ENCODE assay signal across 1 cellular context in genomic region chr3:20185733-20186599, GRCh38.
TF ChIP-seq lines count a peak whose summit lies in the region.

Gene SGO1 (minus strand): TSS chr3:20186206. CDS start chr3:20184027, 2,179 bp downstream.

TF ChIP-seq in K562, 482 proteins besides CTCF, POLR2A, EP300 and RAD21 (continued from another document and continues in another):
- TF ChIP-seq AFF4 (CRISPR knock-in tag; IDR thresholded peaks at IDR 0.05) (no peak), BACH1 (tag; IDR thresholded peaks at IDR 0.05) (no peak), ZNF57 (CRISPR knock-in tag; IDR thresholded peaks at IDR 0.05) (no peak), ZNF551 (CRISPR knock-in tag; IDR thresholded peaks at IDR 0.05) (no peak), VEZF1 (CRISPR knock-in tag; IDR thresholded peaks at IDR 0.05) (peak; percentile 50), MAFK (IDR thresholded peaks at IDR 0.05; ENCODE audit: low read length) (no peak), ZNF407 (IDR thresholded peaks at IDR 0.05; ENCODE audit: low read depth) (no peak), NBN (IDR thresholded peaks at IDR 0.05; ENCODE audit: low read depth) (peak; percentile 64; the same call in 1 of the 2 replicates), GATAD2B (IDR thresholded peaks at IDR 0.05; ENCODE audit: borderline replicate concordance) (0 out of 2 replicates have a peak, but pooled peaks have one; percentile 12), MYC (IDR thresholded peaks at IDR 0.05; ENCODE audit: low read depth, low read length) (peak; percentile 48), MYC (CRISPR knock-in tag; IDR thresholded peaks at IDR 0.05; ENCODE audit: borderline replicate concordance, low read depth) (peak; percentile 76; the same call in 1 of the 2 replicates), CBX2 (IDR thresholded peaks at IDR 0.05; ENCODE audit: insufficient read depth, low read length, poor library complexity, severe bottlenecking) (no peak), RBM22 (IDR thresholded peaks at IDR 0.05; ENCODE audit: low read depth, low read length, poor library complexity, severe bottlenecking) (no peak), KAT2B (IDR thresholded peaks at IDR 0.05; ENCODE audit: low read depth, low read length) (no peak), THRB (CRISPR knock-in tag; conservative IDR thresholded peaks at IDR 0.05) (no peak), UBTF (IDR thresholded peaks at IDR 0.05; ENCODE audit: borderline replicate concordance in 1 of 2, low read depth in 2 of 2, low read length in 2 of 2) (no peak), MCM7 (IDR thresholded peaks at IDR 0.05) (no peak), ZNF217 (CRISPR knock-in tag; IDR thresholded peaks at IDR 0.05) (no peak), ZKSCAN3 (CRISPR knock-in tag; IDR thresholded peaks at IDR 0.05) (no peak), XRCC3 (IDR thresholded peaks at IDR 0.05) (no peak), KLF13 (tag; IDR thresholded peaks at IDR 0.05; ENCODE audit: borderline replicate concordance, low read depth) (no peak), TBL1XR1 (IDR thresholded peaks at IDR 0.05; ENCODE audit: low read length in 2 of 2) (no peak; a peak in 1 of 4 replicates), ZZZ3 (IDR thresholded peaks at IDR 0.05) (0 out of 2 replicates have a peak, but pooled peaks have one; percentile 23), HMG20A (CRISPR knock-in tag; conservative IDR thresholded peaks at IDR 0.05) (no peak), POLR3A (IDR thresholded peaks at IDR 0.05; ENCODE audit: borderline replicate concordance, extremely low read depth, insufficient read depth, insufficient read length) (no peak), ZNF324 (CRISPR knock-in tag; IDR thresholded peaks at IDR 0.05) (no peak; the same call in 1 of the 2 replicates), TCF3 (CRISPR knock-in tag; IDR thresholded peaks at IDR 0.05) (peak; percentile 44), SNAPC5 (CRISPR knock-in tag; IDR thresholded peaks at IDR 0.05) (no peak), NR3C1 (CRISPR knock-in tag; IDR thresholded peaks at IDR 0.05) (no peak), CBFA2T3 (IDR thresholded peaks at IDR 0.05) (peak; percentile 48), HNRNPLL (IDR thresholded peaks at IDR 0.05; ENCODE audit: low read depth, low read length, poor library complexity, severe bottlenecking) (peak; percentile 75), KDM1A (IDR thresholded peaks at IDR 0.05) (peak in 1 of 2 experiments; percentile 46; a peak in 1 of 4 replicates), JUND (IDR thresholded peaks at IDR 0.05; ENCODE audit: borderline replicate concordance, low read depth, low read length) (peak; percentile 28; the same call in 1 of the 2 replicates), JUND (tag; IDR thresholded peaks at IDR 0.05; ENCODE audit: borderline replicate concordance, low read depth, low read length) (peak; percentile 32; the same call in 1 of the 3 replicates), ZNF232 (CRISPR knock-in tag; IDR thresholded peaks at IDR 0.05) (no peak), BRD4 (IDR thresholded peaks at IDR 0.05) (0 out of 2 replicates have a peak, but pooled peaks have one; percentile 11), SUPT5H (IDR thresholded peaks at IDR 0.05) (peak; percentile 96), ZNF445 (CRISPR knock-in tag; IDR thresholded peaks at IDR 0.05; ENCODE audit: low read depth) (no peak)
- TF ChIP-seq, protein P1, sequence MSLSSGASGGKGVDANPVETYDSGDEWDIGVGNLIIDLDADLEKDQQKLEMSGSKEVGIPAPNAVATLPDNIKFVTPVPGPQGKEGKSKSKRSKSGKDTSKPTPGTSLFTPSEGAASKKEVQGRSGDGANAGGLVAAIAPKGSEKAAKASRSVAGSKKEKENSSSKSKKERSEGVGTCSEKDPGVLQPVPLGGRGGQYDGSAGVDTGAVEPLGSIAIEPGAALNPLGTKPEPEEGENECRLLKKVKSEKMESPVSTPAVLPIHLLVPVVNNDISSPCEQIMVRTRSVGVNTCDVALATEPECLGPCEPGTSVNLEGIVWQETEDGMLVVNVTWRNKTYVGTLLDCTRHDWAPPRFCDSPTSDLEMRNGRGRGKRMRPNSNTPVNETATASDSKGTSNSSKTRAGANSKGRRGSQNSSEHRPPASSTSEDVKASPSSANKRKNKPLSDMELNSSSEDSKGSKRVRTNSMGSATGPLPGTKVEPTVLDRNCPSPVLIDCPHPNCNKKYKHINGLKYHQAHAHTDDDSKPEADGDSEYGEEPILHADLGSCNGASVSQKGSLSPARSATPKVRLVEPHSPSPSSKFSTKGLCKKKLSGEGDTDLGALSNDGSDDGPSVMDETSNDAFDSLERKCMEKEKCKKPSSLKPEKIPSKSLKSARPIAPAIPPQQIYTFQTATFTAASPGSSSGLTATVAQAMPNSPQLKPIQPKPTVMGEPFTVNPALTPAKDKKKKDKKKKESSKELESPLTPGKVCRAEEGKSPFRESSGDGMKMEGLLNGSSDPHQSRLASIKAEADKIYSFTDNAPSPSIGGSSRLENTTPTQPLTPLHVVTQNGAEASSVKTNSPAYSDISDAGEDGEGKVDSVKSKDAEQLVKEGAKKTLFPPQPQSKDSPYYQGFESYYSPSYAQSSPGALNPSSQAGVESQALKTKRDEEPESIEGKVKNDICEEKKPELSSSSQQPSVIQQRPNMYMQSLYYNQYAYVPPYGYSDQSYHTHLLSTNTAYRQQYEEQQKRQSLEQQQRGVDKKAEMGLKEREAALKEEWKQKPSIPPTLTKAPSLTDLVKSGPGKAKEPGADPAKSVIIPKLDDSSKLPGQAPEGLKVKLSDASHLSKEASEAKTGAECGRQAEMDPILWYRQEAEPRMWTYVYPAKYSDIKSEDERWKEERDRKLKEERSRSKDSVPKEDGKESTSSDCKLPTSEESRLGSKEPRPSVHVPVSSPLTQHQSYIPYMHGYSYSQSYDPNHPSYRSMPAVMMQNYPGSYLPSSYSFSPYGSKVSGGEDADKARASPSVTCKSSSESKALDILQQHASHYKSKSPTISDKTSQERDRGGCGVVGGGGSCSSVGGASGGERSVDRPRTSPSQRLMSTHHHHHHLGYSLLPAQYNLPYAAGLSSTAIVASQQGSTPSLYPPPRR (CRISPR knock-in tag; IDR thresholded peaks at IDR 0.05; ENCODE audit: borderline replicate concordance), result no peak
